In the genomic region with DNA sequence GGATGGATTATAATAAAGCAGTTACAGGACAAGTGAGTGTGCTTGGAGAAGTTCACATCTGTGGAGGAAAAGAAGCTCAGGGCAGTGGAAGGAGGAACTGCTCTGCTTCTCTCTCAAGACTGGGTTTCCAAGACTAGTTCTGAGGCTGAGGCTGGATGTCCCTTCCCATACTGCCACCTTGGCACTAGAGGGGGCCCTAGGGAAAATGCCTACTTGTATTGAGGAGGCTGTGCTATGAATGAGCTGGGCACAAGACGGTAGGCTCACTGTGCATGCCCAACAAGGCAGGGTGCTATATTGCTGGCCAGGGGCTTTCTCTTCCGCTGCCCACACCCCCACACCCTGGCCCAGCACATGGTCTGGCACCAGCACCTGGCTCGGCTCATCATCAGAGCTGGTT, we compare ENCODE assay signal across 13 cellular contexts.
DNase-seq lines count a peak whose midpoint lies in the region; ATAC-seq and TF ChIP-seq lines count a peak whose summit lies in the region.
"Had no signal": no experiment of that assay in that cellular context is flagged by ENCODE, and none has a peak within 500 bp of the region (broad histone marks: within the 10 kb centered on the region; RNA-seq: fewer than 3 reads in every experiment).

No MANE protein-coding gene starts in this region.

- no peaks in the 10 kb centered on the region for H3K79me2 ChIP-seq in Loucy (ENCODE audit: insufficient read depth, low read length)
- no peaks in the 10 kb centered on the region for H3K79me2 ChIP-seq in osteoblast (ENCODE audit: insufficient read depth, low read length)

- H3K9me3 ChIP-seq in Loucy (ENCODE audit: insufficient read depth, low read depth, low read length) (no peaks in the 10 kb centered on the region), osteoblast (ENCODE audit: low read depth, low read length) (no peaks in the 10 kb centered on the region), testis (no peaks in the 10 kb centered on the region)
- H3K9me3 ChIP-seq: esophagus muscularis mucosa, ovary had no signal

- H3K4me2 ChIP-seq in Loucy (ENCODE audit: low read depth, low read length, poor library complexity, severe bottlenecking), result no peak overlapping the region
- H3K4me2 ChIP-seq in osteoblast (ENCODE audit: insufficient read depth, low read length), result no peak overlapping the region

- WGBS in testis, 2 donors, result 88 to 100% methylated on average over 2 to 3 of the region's 3 CpGs

- H2AFZ ChIP-seq in Loucy (ENCODE audit: low read length), result no peak overlapping the region
- H2AFZ ChIP-seq in osteoblast (ENCODE audit: low read length), result no peak overlapping the region

- no peak overlapping the region for H3K9ac ChIP-seq in Loucy (ENCODE audit: low read depth, low read length, poor library complexity, severe bottlenecking)

- H4K20me1 ChIP-seq in Loucy (ENCODE audit: insufficient read depth, low read length, poor library complexity, severe bottlenecking), result no peaks in the 10 kb centered on the region
- H4K20me1 ChIP-seq in osteoblast (ENCODE audit: insufficient read depth, low read length), result no peaks in the 10 kb centered on the region

- intact Hi-C loops in testis (cut with DNase I; ENCODE audit: low total_unique reads), result no loop called here

- peak; percentile 70 for TF ChIP-seq CTCF in Loucy (conservative IDR thresholded peaks at IDR 0.05; ENCODE audit: low read length)
- TF ChIP-seq CTCF in cardiac fibroblast (IDR thresholded peaks at IDR 0.05; ENCODE audit: low read depth, low read length), result peak; percentile 28
- peak; percentile 8 for TF ChIP-seq CTCF in osteoblast (IDR thresholded peaks at IDR 0.05; ENCODE audit: extremely low read depth, low read depth, low read length)
- no peak for TF ChIP-seq CTCF in testis (IDR thresholded peaks at IDR 0.05)

- no peak for ATAC-seq in HG03378 (IDR thresholded peaks at IDR 0.05; ENCODE audit: unreplicated experiment)
- ATAC-seq: T-helper 17 cell had no signal

- H3K27ac ChIP-seq in osteoblast (ENCODE audit: low read depth, low read length) (no peak overlapping the region), testis (no peak overlapping the region)
- H3K27ac ChIP-seq: esophagus muscularis mucosa, ovary had no signal

- no peak for TF ChIP-seq POLR2A in testis (IDR thresholded peaks at IDR 0.05)

- H3K4me3 ChIP-seq in Loucy (ENCODE audit: low read length, poor library complexity, severe bottlenecking) (peak overlapping the region; percentile 15), cardiac fibroblast (replicated peaks in 1 of 2; ENCODE audit: low read depth in 2 of 2, low read length in 2 of 2) (no peak overlapping the region), osteoblast (ENCODE audit: insufficient read depth, low read length) (no peak overlapping the region), testis (no peak overlapping the region)
- H3K4me3 ChIP-seq: esophagus muscularis mucosa, ovary had no signal

- H3F3A ChIP-seq in Loucy (ENCODE audit: low read depth), result no peaks in the 10 kb centered on the region

- H3K4me1 ChIP-seq in Loucy (ENCODE audit: insufficient read depth, low read length, poor library complexity, severe bottlenecking) (peaks cover 25% of the 10 kb centered on the region), osteoblast (ENCODE audit: insufficient read depth, low read length) (no peaks in the 10 kb centered on the region), testis (no peaks in the 10 kb centered on the region)

- H3K27me3 ChIP-seq in Loucy (ENCODE audit: insufficient read depth, low read length, poor library complexity, severe bottlenecking) (no peaks in the 10 kb centered on the region), osteoblast (ENCODE audit: insufficient read depth, low read length) (peaks cover 12% of the 10 kb centered on the region), testis (no peaks in the 10 kb centered on the region)
- H3K27me3 ChIP-seq: esophagus muscularis mucosa, ovary had no signal

- no peaks in the 10 kb centered on the region for H3K36me3 ChIP-seq in Loucy (ENCODE audit: insufficient read depth, low read length)
- no peaks in the 10 kb centered on the region for H3K36me3 ChIP-seq in osteoblast (ENCODE audit: insufficient read depth, low read length)
- no peaks in the 10 kb centered on the region for H3K36me3 ChIP-seq in testis (ENCODE audit: low read depth, missing control alignments)
- H3K36me3 ChIP-seq: esophagus muscularis mucosa, ovary had no signal

- no peaks in the 10 kb centered on the region for H3K9me2 ChIP-seq in Loucy (replicated peaks; ENCODE audit: low read depth, low read length)

- DNase-seq in NCI-H524 (lab: John Stamatoyannopoulos, UW) (peak; percentile 4 to 33), NCI-H524 treated with DMSO at 0.1 percent for 48 hours (lab: John Stamatoyannopoulos, UW) (no peak), cardiac fibroblast (ENCODE audit: low read depth in 2 of 2) (no peak), osteoblast (ENCODE audit: insufficient read length, low spot score, missing footprints) (no peak), testis (no peak), DMS79 treated with DMSO at 0.1 percent for 48 hours (lab: John Stamatoyannopoulos, UW) (no peak)
- DNase-seq: NCI-H510A treated with DMSO at 0.1 percent for 48 hours; stimulated activated CD4-positive, alpha-beta T cell treated with anti-CD3 and anti-CD28 coated beads, Interleukin-4, amount 100 ng/mL, for 4 hours; T-helper 17 cell had no signal

Comparison
In these comparisons a context has a peak if more than half of its experiments do, and no peak if none do; other contexts are left out.
1. DNase-seq: peak in NCI-H524 (2 of 2); none in NCI-H524 treated with DMSO at 0.1 percent for 48 hours (single experiment), cardiac fibroblast (0 of 2), osteoblast (single experiment), testis (single experiment) and DMS79 treated with DMSO at 0.1 percent for 48 hours (single experiment).
2. CTCF ChIP-seq: peak in Loucy (single experiment), cardiac fibroblast (single experiment) and osteoblast (single experiment); none in testis (0 of 3).